Comparison of ENCODE assay signal across 1 cellular context in genomic region chr16:74998481-74999207, GRCh38.
TF ChIP-seq lines count a peak whose summit lies in the region.

Gene ZNRF1, plus strand, starts transcription at chr16:74999024. Its CDS starts 648 bp downstream, at chr16:74999672.

TF ChIP-seq in HepG2, 621 proteins besides CTCF, POLR2A, EP300 and RAD21 (continued from another document and continues in another):
- TF ChIP-seq HOMEZ (CRISPR knock-in tag; IDR thresholded peaks at IDR 0.05; ENCODE audit: low read depth) (no peak), RARA (CRISPR knock-in tag; IDR thresholded peaks at IDR 0.05) (0 out of 2 replicates have a peak, but pooled peaks have one; percentile 42), TOE1 (CRISPR knock-in tag; IDR thresholded peaks at IDR 0.05) (0 out of 2 replicates have a peak, but pooled peaks have one; percentile 15), ZNF816 (CRISPR knock-in tag; IDR thresholded peaks at IDR 0.05; ENCODE audit: borderline replicate concordance) (0 out of 2 replicates have a peak, but pooled peaks have one; percentile 17), ZFP36L2 (CRISPR knock-in tag; IDR thresholded peaks at IDR 0.05) (no peak), THAP9 (CRISPR knock-in tag; IDR thresholded peaks at IDR 0.05; ENCODE audit: borderline replicate concordance) (0 out of 2 replicates have a peak, but pooled peaks have one; percentile 24), POLR2G (IDR thresholded peaks at IDR 0.05; ENCODE audit: low read depth, low read length) (peak; percentile 53), MEF2D (CRISPR knock-in tag; IDR thresholded peaks at IDR 0.05) (peak; percentile 91), THRA (CRISPR knock-in tag; IDR thresholded peaks at IDR 0.05; ENCODE audit: borderline replicate concordance) (peak; percentile 8; the same call in 1 of the 2 replicates), PRPF4 (IDR thresholded peaks at IDR 0.05; ENCODE audit: low read depth, low read length, poor library complexity, severe bottlenecking) (no peak), ZNF281 (CRISPR knock-in tag; IDR thresholded peaks at IDR 0.05; ENCODE audit: borderline replicate concordance) (peak; percentile 60), CHD4 (IDR thresholded peaks at IDR 0.05; ENCODE audit: borderline replicate concordance, low read length) (peak; percentile 91; the same call in 1 of the 2 replicates), YEATS4 (CRISPR knock-in tag; IDR thresholded peaks at IDR 0.05; ENCODE audit: borderline replicate concordance) (0 out of 2 replicates have a peak, but pooled peaks have one; percentile 5), TCF7 (IDR thresholded peaks at IDR 0.05; ENCODE audit: low read depth) (peak; percentile 19), ZNF138 (CRISPR knock-in tag; IDR thresholded peaks at IDR 0.05; ENCODE audit: low read depth) (no peak), MED13 (CRISPR knock-in tag; IDR thresholded peaks at IDR 0.05) (peak; percentile 5; the same call in 1 of the 2 replicates), ZMYM3 (CRISPR knock-in tag; IDR thresholded peaks at IDR 0.05) (peak; percentile 26; the same call in 1 of the 2 replicates), MTERF4 (CRISPR knock-in tag; IDR thresholded peaks at IDR 0.05) (peak; percentile 86; the same call in 1 of the 2 replicates), PRDM10 (CRISPR knock-in tag; IDR thresholded peaks at IDR 0.05; ENCODE audit: low read depth) (0 out of 2 replicates have a peak, but pooled peaks have one; percentile 4), MIXL1 (CRISPR knock-in tag; IDR thresholded peaks at IDR 0.05) (0 out of 2 replicates have a peak, but pooled peaks have one; percentile 6), MXD3 (CRISPR knock-in tag; IDR thresholded peaks at IDR 0.05) (peak; percentile 22; the same call in 1 of the 2 replicates), ZNF24 (IDR thresholded peaks at IDR 0.05) (peak; percentile 4; the same call in 1 of the 2 replicates), JUN (CRISPR knock-in tag; IDR thresholded peaks at IDR 0.05) (no peak), TFAP4 (IDR thresholded peaks at IDR 0.05; ENCODE audit: borderline replicate concordance, low read depth) (peak; percentile 53; the same call in 1 of the 2 replicates), GATAD2A (CRISPR knock-in tag; IDR thresholded peaks at IDR 0.05) (peak; percentile 40; the same call in 1 of the 2 replicates), PATZ1 (CRISPR knock-in tag; IDR thresholded peaks at IDR 0.05) (peak; percentile 59), ZNF317 (CRISPR knock-in tag; IDR thresholded peaks at IDR 0.05) (0 out of 2 replicates have a peak, but pooled peaks have one; percentile 35), SNAPC5 (CRISPR knock-in tag; IDR thresholded peaks at IDR 0.05; ENCODE audit: borderline replicate concordance) (0 out of 2 replicates have a peak, but pooled peaks have one; percentile 16), ZNF660 (CRISPR knock-in tag; IDR thresholded peaks at IDR 0.05; ENCODE audit: borderline replicate concordance, low read depth) (0 out of 2 replicates have a peak, but pooled peaks have one; percentile 65), ZKSCAN8 (CRISPR knock-in tag; IDR thresholded peaks at IDR 0.05; ENCODE audit: borderline replicate concordance) (0 out of 2 replicates have a peak, but pooled peaks have one; percentile 13), ZBTB44 (CRISPR knock-in tag; IDR thresholded peaks at IDR 0.05) (0 out of 2 replicates have a peak, but pooled peaks have one; percentile 27), CBX5 (CRISPR knock-in tag; IDR thresholded peaks at IDR 0.05; ENCODE audit: borderline replicate concordance) (0 out of 2 replicates have a peak, but pooled peaks have one; percentile 21), PHB2 (IDR thresholded peaks at IDR 0.05; ENCODE audit: partially characterized antibody) (no peak)
